ENCODE assay signal across 8 cellular contexts in the genomic region with DNA sequence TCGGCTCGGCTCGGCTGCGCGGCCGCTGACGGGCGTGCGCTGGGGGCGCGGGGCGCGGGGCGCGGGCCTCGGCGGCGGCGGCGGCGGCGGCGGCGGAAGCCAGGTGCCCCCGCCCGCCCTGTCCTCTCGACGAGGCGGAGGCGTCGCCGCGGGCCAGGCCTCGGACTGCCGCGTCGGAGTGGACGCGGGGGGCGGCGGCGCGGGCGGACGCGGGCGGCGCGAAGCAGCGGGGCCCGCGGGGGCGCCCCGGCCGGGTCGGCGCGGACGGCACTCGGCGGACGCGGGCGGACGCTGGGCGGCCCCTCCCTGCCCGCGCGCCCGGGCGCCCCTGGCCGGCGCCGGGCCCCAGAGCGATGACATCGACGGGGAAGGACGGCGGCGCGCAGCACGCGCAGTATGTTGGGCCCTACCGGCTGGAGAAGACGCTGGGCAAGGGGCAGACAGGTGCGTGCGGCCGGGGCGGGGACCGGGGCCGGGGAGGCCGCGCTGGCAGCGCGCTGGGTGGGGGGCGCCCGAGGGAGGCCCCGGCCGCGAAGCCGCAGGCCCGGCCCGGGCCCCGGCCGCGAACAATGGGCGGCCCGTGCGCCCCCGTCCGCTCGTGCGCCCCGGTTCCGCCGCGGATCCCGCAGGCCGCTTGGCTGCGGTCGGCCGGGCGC. TPM values are rescaled to one million over a fixed set of nuclear protein-coding genes. Genes with fewer than 3 reads are reported as not detected.
A peak's percentile ranks its signal among the peaks of the same experiment; 100 is the strongest.
DNase-seq lines count a peak whose midpoint lies in the region; ATAC-seq, FAIRE-seq and TF ChIP-seq lines count a peak whose summit lies in the region.

A gene (plus strand): TSS at position 3 of the 656 bp plus-strand sequence. CDS start 351 bp downstream, at position 354.

- ATAC-seq in pancreas (no peak), GM21360 (IDR thresholded peaks at IDR 0.05; ENCODE audit: unreplicated experiment) (no peak)

- no peaks in the 10 kb centered on the region for H3K79me2 ChIP-seq in OCI-LY1 (ENCODE audit: insufficient read depth, low read length)

- TF ChIP-seq CTCF in Calu3 (IDR thresholded peaks at IDR 0.05; ENCODE audit: unreplicated experiment), result no peak
- TF ChIP-seq CTCF in OCI-LY1 (IDR thresholded peaks at IDR 0.05; ENCODE audit: low read length), result no peak
- no peak for TF ChIP-seq CTCF in epithelial cell of esophagus (IDR thresholded peaks at IDR 0.05; ENCODE audit: insufficient read depth, low read depth, low read length, missing control alignments)
- no peak for TF ChIP-seq CTCF in pancreas (IDR thresholded peaks at IDR 0.05)

- H2AFZ ChIP-seq in OCI-LY1 (ENCODE audit: low read length), result no peak within 1 kb of the TSS

- no peaks in the 10 kb centered on the region for H3K27me3 ChIP-seq in OCI-LY1 (ENCODE audit: insufficient read depth, low read length)
- no peaks in the 10 kb centered on the region for H3K27me3 ChIP-seq in pancreas

- peak within 1 kb of the TSS; percentile 54; the same call in 1 of the 2 replicates for H3K9ac ChIP-seq in OCI-LY1 (ENCODE audit: low read length)

- H3K4me3 ChIP-seq in OCI-LY1 (ENCODE audit: low read depth, low read length, poor library complexity, severe bottlenecking) (peak within 1 kb of the TSS; percentile 51), epithelial cell of esophagus (ENCODE audit: low read length) (peak within 1 kb of the TSS; percentile 37), pancreas (peak within 1 kb of the TSS; percentile 28 to 55 (median 47))

- peak within 1 kb of the TSS; percentile 62 for H3K4me2 ChIP-seq in OCI-LY1 (ENCODE audit: low read length)

- intact Hi-C loops in Calu3 (cut with micrococcal nuclease; ENCODE audit: unreplicated experiment), result loop anchor here (5.0 kb wide), 1 partner anchor 78 kb away; no protein-coding TSS in a partner anchor
- intact Hi-C loops in pancreas (cut with DNase I), result no loop called here

- H3K36me3 Mint-ChIP-seq in Calu3 (ENCODE audit: insufficient read depth, unreplicated experiment), result peaks cover 6% of the 10 kb centered on the region

- no peaks in the 10 kb centered on the region for H3K4me1 Mint-ChIP-seq in Calu3 (ENCODE audit: low read depth, unreplicated experiment)

- CTCF ChIA-PET in Calu3 (lab: Charles Lee), result interaction anchor here (0.7 kb wide), 1 partner anchor 81 kb away, joined by 4 read pairs; a partner anchor contains a TSS

- WGBS in pancreas, 2 donors, result 1% methylated on average over 32 to 123 of the region's 123 CpGs

- H3K27me3 Mint-ChIP-seq in Calu3 (ENCODE audit: unreplicated experiment), result peaks cover 49% of the 10 kb centered on the region

- FAIRE-seq in pancreas (lab: Jason Lieb, UNC), result no peak

- H3K4me3 Mint-ChIP-seq in Calu3 (ENCODE audit: low read depth, unreplicated experiment), result peak within 1 kb of the TSS; percentile 58

- no TSS peak for BruUV-seq in Calu3 (replicated peaks; lab: Mats Ljungman, UMichigan)

- H3K36me3 ChIP-seq in OCI-LY1 (ENCODE audit: insufficient read depth, low read length) (no peaks in the 10 kb centered on the region), pancreas (no peaks in the 10 kb centered on the region)

- H3K27ac ChIP-seq in OCI-LY1 (ENCODE audit: low read depth, low read length, poor library complexity, severe bottlenecking) (no peak within 1 kb of the TSS), pancreas (peak within 1 kb of the TSS; percentile 58 to 74 (median 70))

- H3K9me2 ChIP-seq in OCI-LY1 (ENCODE audit: low read depth, low read length), result no peaks in the 10 kb centered on the region

- H3K9me3 Mint-ChIP-seq in Calu3 (ENCODE audit: low read depth, unreplicated experiment), result no peaks in the 10 kb centered on the region

- no peak within 1 kb of the TSS for H3K27ac Mint-ChIP-seq in Calu3 (ENCODE audit: unreplicated experiment)

- DNase-seq in Calu3, result no peak
- no peak for DNase-seq in epithelial cell of esophagus (ENCODE audit: low read depth)
- DNase-seq in pancreas, result peak in 3 of 6 donors; percentile 41 to 85 (median 67)
- DNase-seq in activated CD4-positive, CD25-positive, alpha-beta regulatory T cell treated with anti-CD3 and anti-CD28 coated beads, Interleukin-2, amount 50 U/mL, for 72 hours, result no peak
- no peak for DNase-seq in HK-2 (ENCODE audit: unreplicated experiment)
- no peak for DNase-seq in mesenteric fat pad (ENCODE audit: low spot score)

- H3K4me1 ChIP-seq in OCI-LY1 (ENCODE audit: insufficient read depth, low read length, severe bottlenecking), result peaks cover 6% of the 10 kb centered on the region
- peaks cover 0 to 5% (median 5%) of the 10 kb centered on the region in 3 donors for H3K4me1 ChIP-seq in pancreas

- H4K20me1 ChIP-seq in OCI-LY1 (ENCODE audit: insufficient read depth, low read length), result no peaks in the 10 kb centered on the region

- no peaks in the 10 kb centered on the region for H3F3A ChIP-seq in OCI-LY1 (ENCODE audit: insufficient read depth, low read length)

- H3K9me3 ChIP-seq in OCI-LY1 (ENCODE audit: low read length), result no peaks in the 10 kb centered on the region
- H3K9me3 ChIP-seq in pancreas, result no peaks in the 10 kb centered on the region

RNA-seq across cellular contexts. Expression of the gene that starts here (rescaled TPM):
- total RNA-seq in Calu3 (2022) (2.6 and 8.8 TPM in 2 replicates), pancreas (10 to 100 TPM; 44.2 to 77.6 (median 62.0) TPM), mesenteric fat pad (1.4 TPM)
- 100 to 1,000 TPM in 1 of 2 donors, 10 to 100 TPM in 1; 77.0 to 215 TPM for polyA plus RNA-seq in pancreas
